ENCODE assay signal across 9 cellular contexts in genomic region chr1:150464422-150464826, GRCh38. TPM values are rescaled to one million over a fixed set of nuclear protein-coding genes. Genes with fewer than 3 reads are reported as not detected.
DNase-seq lines count a peak whose midpoint lies in the region; ATAC-seq and TF ChIP-seq lines count a peak whose summit lies in the region.
"Had no signal": no experiment of that assay in that cellular context is flagged by ENCODE, and none has a peak within 500 bp of the region (broad histone marks: within the 10 kb centered on the region; RNA-seq: fewer than 3 reads in every experiment).

No MANE protein-coding gene starts in this region.

- 40% methylated on average over 4 of the region's 4 CpGs for WGBS in prostate gland

- DNase-seq in DMS53 treated with DMSO at 0.1 percent for 48 hours (lab: John Stamatoyannopoulos, UW; ENCODE audit: unreplicated experiment), result peak; percentile 44
- peak; percentile 61 to 70 for DNase-seq in SJCRH30
- DNase-seq in activated effector memory CD4-positive, alpha-beta T cell treated with Interleukin-2 at 50 U/mL for 16 hours, result peak; percentile 39
- DNase-seq in germinal center (ENCODE audit: low spot score), result peak; percentile 77
- DNase-seq in prostate gland (ENCODE audit: low spot score), result peak; percentile 46
- peak; percentile 34 to 60 for DNase-seq in uterus

- peaks cover 64% of the 10 kb centered on the region; the same call in 1 of the 2 replicates for H3K36me3 ChIP-seq in Loucy (ENCODE audit: insufficient read depth, low read length)
- peaks cover 26% of the 10 kb centered on the region for H3K36me3 ChIP-seq in SJCRH30
- no peaks in the 10 kb centered on the region for H3K36me3 ChIP-seq in prostate gland
- no peaks in the 10 kb centered on the region for H3K36me3 ChIP-seq in uterus

- no peak overlapping the region for H2AFZ ChIP-seq in Loucy (ENCODE audit: low read length)

- TF ChIP-seq CTCF in Loucy (conservative IDR thresholded peaks at IDR 0.05; ENCODE audit: low read length), result peak; percentile 77
- TF ChIP-seq CTCF in prostate gland (IDR thresholded peaks at IDR 0.05), result peak; percentile 55 to 79 (median 68)
- peak; percentile 72 to 82 (median 76) for TF ChIP-seq CTCF in uterus (IDR thresholded peaks at IDR 0.05)

- H3K79me2 ChIP-seq in Loucy (ENCODE audit: insufficient read depth, low read length), result no peaks in the 10 kb centered on the region

- intact Hi-C loops in prostate gland (cut with DNase I), result loop anchor here (10.0 kb wide), 2 partner anchors 350 to 510 kb away; partner anchors contain the start of gene CERS2
- intact Hi-C loops in uterus (cut with DNase I; ENCODE audit: low total_unique reads), result loop anchor here (10.0 kb wide), 1 partner anchor 70 kb away; no protein-coding TSS in a partner anchor

- no peak for TF ChIP-seq POLR2A in prostate gland (IDR thresholded peaks at IDR 0.05)
- TF ChIP-seq POLR2A in uterus (IDR thresholded peaks at IDR 0.05), result no peak

- no peak for ATAC-seq in HG03457 (IDR thresholded peaks at IDR 0.05; ENCODE audit: unreplicated experiment)

- no peak overlapping the region for H3K4me2 ChIP-seq in Loucy (ENCODE audit: low read depth, low read length, poor library complexity, severe bottlenecking)

- H3F3A ChIP-seq in Loucy (ENCODE audit: low read depth), result no peaks in the 10 kb centered on the region

- no peak overlapping the region for H3K27ac ChIP-seq in SJCRH30
- no peak overlapping the region for H3K27ac ChIP-seq in prostate gland
- no peak overlapping the region for H3K27ac ChIP-seq in uterus

- H3K4me1 ChIP-seq in Loucy (ENCODE audit: insufficient read depth, low read length, poor library complexity, severe bottlenecking), result no peaks in the 10 kb centered on the region
- no peaks in the 10 kb centered on the region for H3K4me1 ChIP-seq in SJCRH30
- no peaks in the 10 kb centered on the region for H3K4me1 ChIP-seq in prostate gland (replicated peaks)
- H3K4me1 ChIP-seq in uterus, result no peaks in the 10 kb centered on the region

- H3K9ac ChIP-seq in Loucy (ENCODE audit: low read depth, low read length, poor library complexity, severe bottlenecking), result no peak overlapping the region

- H3K9me2 ChIP-seq in Loucy (replicated peaks; ENCODE audit: low read depth, low read length), result no peaks in the 10 kb centered on the region

- H3K27me3 ChIP-seq in Loucy (ENCODE audit: insufficient read depth, low read length, poor library complexity, severe bottlenecking), result no peaks in the 10 kb centered on the region
- H3K27me3 ChIP-seq in SJCRH30, result no peaks in the 10 kb centered on the region
- H3K27me3 ChIP-seq in prostate gland (replicated peaks; ENCODE audit: insufficient read depth), result no peaks in the 10 kb centered on the region
- H3K27me3 ChIP-seq in uterus, result no peaks in the 10 kb centered on the region

- H3K9me3 ChIP-seq in Loucy (ENCODE audit: insufficient read depth, low read depth, low read length) (no peaks in the 10 kb centered on the region), SJCRH30 (replicated peaks) (no peaks in the 10 kb centered on the region), prostate gland (no peaks in the 10 kb centered on the region), uterus (no peaks in the 10 kb centered on the region)

- H4K20me1 ChIP-seq in Loucy (ENCODE audit: insufficient read depth, low read length, poor library complexity, severe bottlenecking), result no peaks in the 10 kb centered on the region

- no peak overlapping the region for H3K4me3 ChIP-seq in Loucy (ENCODE audit: low read length, poor library complexity, severe bottlenecking)
- no peak overlapping the region for H3K4me3 ChIP-seq in SJCRH30
- H3K4me3 ChIP-seq in prostate gland, result no peak overlapping the region
- H3K4me3 ChIP-seq in uterus, result no peak overlapping the region

RNA-seq across cellular contexts. Expression of gene TARS2, which starts 22.8 kb away (rescaled TPM):
- 24.0 and 26.3 TPM in 2 replicates for total RNA-seq in SJCRH30 (2014; rRNA removed; shearing (Covaris generic))
- total RNA-seq in prostate gland (10 to 100 TPM; 17.4 to 30.2 TPM), uterus (10 to 100 TPM in 2 of 4 donors, 1 to 10 TPM in 2; 4.6 to 22.6 (median 10.2) TPM)

RNA-seq across cellular contexts. Expression of gene ECM1, which starts 43.5 kb away (rescaled TPM):
- 5.0 TPM in 2 replicates for total RNA-seq in SJCRH30 (2014; rRNA removed; shearing (Covaris generic))
- total RNA-seq in prostate gland, result 10 to 100 TPM in 1 of 2 donors, 1 to 10 TPM in 1; 4.7 to 12.3 TPM
- total RNA-seq in uterus, result 10 to 100 TPM in 2 of 4 donors, 1 to 10 TPM in 2; 1.5 to 38.5 (median 9.5) TPM

RNA-seq across cellular contexts. Expression of gene FALEC, which starts 51.1 kb away (rescaled TPM):
- 0.28 TPM in 1 of 2 replicates, not detected in the other for total RNA-seq in SJCRH30 (2014; rRNA removed; shearing (Covaris generic))
- total RNA-seq in prostate gland (not detected), uterus (1 to 10 TPM in 1 of 4 donors, under 1 TPM in 1, not detected in 2; 0.88 to 1.0 TPM)
- total RNA-seq: T-helper 1 cell treated with Interleukin-12 subunit alpha and Interleukin-12 subunit beta and Interleukin-4 antibody, amounts not matched to agents 30 ng/mL and 1 ng/mL, for 36 hours had no signal
